Comparison of ENCODE assay signal across 8 cellular contexts in the genomic region with DNA sequence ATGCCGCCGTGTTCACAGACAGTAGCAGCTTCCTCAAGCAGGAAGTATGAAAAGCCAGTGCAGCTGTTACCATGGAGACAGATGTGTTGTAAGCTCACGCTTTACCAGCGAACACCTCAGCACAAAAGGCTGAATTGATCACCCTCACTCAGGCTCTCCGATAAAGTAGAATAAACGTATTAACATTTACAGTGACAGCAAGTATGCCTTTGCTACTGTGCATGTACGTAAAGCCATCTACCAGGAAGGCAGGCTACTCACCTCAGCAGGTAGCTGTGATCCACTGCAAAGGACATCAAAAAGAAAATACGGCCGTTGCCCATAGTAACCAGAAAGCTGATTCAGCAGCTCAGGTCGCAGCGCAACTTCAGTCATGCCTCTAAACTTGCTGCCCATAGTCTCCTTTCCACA.
A peak's percentile ranks its signal among the peaks of the same experiment; 100 is the strongest.
DNase-seq lines count a peak whose midpoint lies in the region; ATAC-seq and TF ChIP-seq lines count a peak whose summit lies in the region.
"Not testable (repeated sequence)": the region's sequence is repeated elsewhere in the genome, so short reads cannot be mapped to it uniquely, and the experiment has no call there.

No MANE protein-coding gene starts in this region.

- H3K9me3 Mint-ChIP-seq in activated T-cell treated with anti-CD3 and anti-CD28 coated beads, Interleukin-2, amount 50 U/mL, for 24 hours; central memory CD8-positive, alpha-beta T cell; nephron progenitor cell: not testable (repeated sequence)

- H3K4me3 Mint-ChIP-seq in activated T-cell treated with anti-CD3 and anti-CD28 coated beads, Interleukin-2, amount 50 U/mL, for 24 hours, result peak overlapping the region; percentile 36
- H3K4me3 Mint-ChIP-seq in central memory CD8-positive, alpha-beta T cell, result peak overlapping the region; percentile 82
- H3K4me3 Mint-ChIP-seq in nephron progenitor cell, result not testable (repeated sequence)

- intact Hi-C loops in left ventricle myocardium inferior (cut with micrococcal nuclease), result not testable (repeated sequence)

- not testable (repeated sequence) for H3K4me1 ChIP-seq in left ventricle myocardium inferior

- not testable (repeated sequence) for H3K27me3 ChIP-seq in left ventricle myocardium inferior (ENCODE audit: low read depth)

- H3K27me3 Mint-ChIP-seq in activated T-cell treated with anti-CD3 and anti-CD28 coated beads, Interleukin-2, amount 50 U/mL, for 24 hours; central memory CD8-positive, alpha-beta T cell; nephron progenitor cell (ENCODE audit: low read depth, poor library complexity): not testable (repeated sequence)

- not testable (repeated sequence) for H3K4me3 ChIP-seq in left ventricle myocardium inferior

- ATAC-seq in central memory CD8-positive, alpha-beta T cell (replicated peaks; ENCODE audit: extremely low read depth, poor library complexity, severe bottlenecking), result peak; percentile 58

- peak overlapping the region; percentile 22 for H3K27ac ChIP-seq in left ventricle myocardium inferior (replicated peaks)

- H3K27ac Mint-ChIP-seq in activated T-cell treated with anti-CD3 and anti-CD28 coated beads, Interleukin-2, amount 50 U/mL, for 24 hours, result peak overlapping the region; percentile 12
- H3K27ac Mint-ChIP-seq in central memory CD8-positive, alpha-beta T cell (ENCODE audit: low read depth), result peak overlapping the region; percentile 99
- peak overlapping the region; percentile 52 for H3K27ac Mint-ChIP-seq in nephron progenitor cell

- not testable (repeated sequence) for H3K9me3 ChIP-seq in left ventricle myocardium inferior (replicated peaks)

- H3K4me1 Mint-ChIP-seq in activated T-cell treated with anti-CD3 and anti-CD28 coated beads, Interleukin-2, amount 50 U/mL, for 24 hours (ENCODE audit: low read depth), result peaks cover 11% of the 10 kb centered on the region
- H3K4me1 Mint-ChIP-seq in central memory CD8-positive, alpha-beta T cell, result peaks cover 23% of the 10 kb centered on the region
- H3K4me1 Mint-ChIP-seq in nephron progenitor cell, result peaks cover 66% of the 10 kb centered on the region

- not testable (repeated sequence) for TF ChIP-seq CTCF in left ventricle myocardium inferior (IDR thresholded peaks at IDR 0.05; ENCODE audit: borderline replicate concordance); nephron progenitor cell (IDR thresholded peaks at IDR 0.05)

- not testable (repeated sequence) for H3K36me3 ChIP-seq in left ventricle myocardium inferior

- DNase-seq in EH (ENCODE audit: low read depth) (peak; percentile 29), MV-4-11 (lab: John Stamatoyannopoulos, UW) (peak; percentile 33), T-helper 1 cell (peak; percentile 7 to 53 (median 27)), nephron progenitor cell (peak; percentile 13)
- not testable (repeated sequence) for DNase-seq in activated T-cell treated with anti-CD3 and anti-CD28 coated beads, Interleukin-2, amount 50 U/mL, for 24 hours; left ventricle myocardium inferior
- peak in 1 of 2 donors; percentile 70 for DNase-seq in central memory CD8-positive, alpha-beta T cell (ENCODE audit: low spot score in 2 of 2)
- DNase-seq in stimulated activated naive CD4-positive, alpha-beta T cell treated with Interleukin-2 at 50 U/mL for 16 hours (lab: John Stamatoyannopoulos, UW), result peak; percentile 15

- not testable (repeated sequence) for H3K36me3 Mint-ChIP-seq in activated T-cell treated with anti-CD3 and anti-CD28 coated beads, Interleukin-2, amount 50 U/mL, for 24 hours (ENCODE audit: low read depth); nephron progenitor cell (ENCODE audit: low read depth)
- H3K36me3 Mint-ChIP-seq in central memory CD8-positive, alpha-beta T cell (ENCODE audit: insufficient read depth), result peaks cover 20% of the 10 kb centered on the region

Comparison
In these comparisons a context has a peak if more than half of its experiments do, and no peak if none do; other contexts are left out.
1. H3K27ac Mint-ChIP-seq: peak in every context shown above with its lines; median percentile 99 in central memory CD8-positive, alpha-beta T cell; 52 in nephron progenitor cell; 12 in activated T-cell treated with anti-CD3 and anti-CD28 coated beads, Interleukin-2, amount 50 U/mL, for 24 hours.